In the genomic region with DNA sequence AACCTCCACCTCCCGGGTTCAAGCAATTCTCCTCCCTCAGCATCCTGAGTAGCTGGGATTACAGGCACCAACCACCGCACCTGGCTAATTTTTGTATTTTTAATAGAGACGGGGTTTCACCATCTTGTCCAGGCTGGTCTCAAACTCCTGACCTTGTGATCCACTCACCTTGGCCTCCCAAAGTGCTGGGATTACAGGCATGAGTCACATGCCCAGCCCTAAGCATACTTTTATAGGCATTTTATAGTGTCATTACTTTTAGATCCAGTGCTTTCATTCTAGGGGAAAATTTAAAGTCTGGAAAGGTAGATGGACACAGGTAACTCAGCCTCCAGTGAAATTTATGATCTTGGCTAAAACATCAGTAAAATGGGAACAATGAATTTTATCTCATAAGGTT, we compare ENCODE assay signal across 2 cellular contexts. TPM values are rescaled to one million over a fixed set of nuclear protein-coding genes. Genes with fewer than 3 reads are reported as not detected.
"Had no signal": no experiment of that assay in that cellular context is flagged by ENCODE, and none has a peak within 500 bp of the region (broad histone marks: within the 10 kb centered on the region; RNA-seq: fewer than 3 reads in every experiment).

No MANE protein-coding gene starts in this region.

RNA-seq across cellular contexts. Expression of gene HNMT, which starts 7.0 kb away (rescaled TPM):
- total RNA-seq: HT1080 had no signal
- polyA plus RNA-seq: IgD-negative memory B cell had no signal
